ENCODE assay signal across 8 cellular contexts in genomic region chr11:93197383-93198220, GRCh38.
A peak's percentile ranks its signal among the peaks of the same experiment; 100 is the strongest.
DNase-seq lines count a peak whose midpoint lies in the region; ATAC-seq lines count a peak whose summit lies in the region.

Gene SLC36A4 (minus strand): TSS chr11:93197991. CDS start chr11:93197832, 159 bp downstream.

- in situ Hi-C loops in ACHN (cut with HindIII; ENCODE audit: low pct_ligation_motif_present, low pct_unique_long_range_greater_than_20kb, low sequenced_read_pairs), result no loop called here

- peak; percentile 90 for ATAC-seq in GM18873 (IDR thresholded peaks at IDR 0.05; ENCODE audit: low FRiP score, unreplicated experiment)
- peak; percentile 93 for ATAC-seq in HG03135 (IDR thresholded peaks at IDR 0.05; ENCODE audit: unreplicated experiment)

- peak; percentile 90 for DNase-seq in ACHN
- DNase-seq in NCI-H2196 treated with DMSO at 0.1 percent for 48 hours (lab: John Stamatoyannopoulos, UW; ENCODE audit: unreplicated experiment), result peak; percentile 50
- DNase-seq in activated CD4-positive, CD25-positive, alpha-beta regulatory T cell treated with anti-CD3 and anti-CD28 coated beads, Interleukin-2, amount 50 U/mL, for 16 hours (ENCODE audit: low read depth, low spot score), result peak; percentile 67
- peak; percentile 88 for DNase-seq in central memory CD4-positive, alpha-beta T cell
- DNase-seq in iris pigment epithelial cell (ENCODE audit: low read depth), result peak; percentile 99
- peak; percentile 64 to 78 for DNase-seq in stimulated activated CD4-positive, alpha-beta T cell treated with anti-CD3 and anti-CD28 coated beads, Interleukin-12 subunit alpha, Interleukin-12 subunit beta, amount 100 ng/mL, for 24 hours (ENCODE audit: low read depth in 2 of 2)

Comparison
In these comparisons a context has a peak if more than half of its experiments do, and no peak if none do; other contexts are left out.
1. Peak in every context shown above with its lines: DNase-seq and ATAC-seq.